Comparison of ENCODE assay signal across 23 cellular contexts in genomic region chr6:20153194-20153593, GRCh38. TPM values are rescaled to one million over a fixed set of nuclear protein-coding genes. Genes with fewer than 3 reads are reported as not detected.
"Had no signal": no experiment of that assay in that cellular context is flagged by ENCODE, and none has a peak within 500 bp of the region (broad histone marks: within the 10 kb centered on the region; RNA-seq: fewer than 3 reads in every experiment).

No MANE protein-coding gene starts in this region.

- H3K4me1 Mint-ChIP-seq: activated CD4-positive, alpha-beta memory T cell treated with anti-CD3 and anti-CD28 coated beads, Interleukin-2, amount 10 ng/mL, durations not matched to agents 7 days and 5 days; activated CD4-positive, alpha-beta T cell treated with anti-CD3 and anti-CD28 coated beads for 36 hours; activated naive CD4-positive, alpha-beta T cell treated with anti-CD3 and anti-CD28 coated beads, Interleukin-2, amount 50 U/mL, for 24 hours had no signal

- H3K36me3 ChIP-seq: breast epithelium had no signal

- H3K27me3 Mint-ChIP-seq: activated CD4-positive, alpha-beta memory T cell treated with anti-CD3 and anti-CD28 coated beads, Interleukin-2, amount 10 ng/mL, durations not matched to agents 7 days and 5 days; activated CD4-positive, alpha-beta T cell treated with anti-CD3 and anti-CD28 coated beads for 36 hours; activated naive CD4-positive, alpha-beta T cell treated with anti-CD3 and anti-CD28 coated beads, Interleukin-2, amount 50 U/mL, for 24 hours had no signal

- H3K4me3 ChIP-seq: breast epithelium, K562 had no signal

- ATAC-seq: activated CD4-positive, alpha-beta T cell treated with anti-CD3 and anti-CD28 coated beads for 36 hours; K562 had no signal

- H3K27ac ChIP-seq: breast epithelium, VCaP had no signal

- H3K9me3 Mint-ChIP-seq: activated CD4-positive, alpha-beta memory T cell treated with anti-CD3 and anti-CD28 coated beads, Interleukin-2, amount 10 ng/mL, durations not matched to agents 7 days and 5 days; activated naive CD4-positive, alpha-beta T cell treated with anti-CD3 and anti-CD28 coated beads, Interleukin-2, amount 50 U/mL, for 24 hours; activated T-helper 1 cell treated with anti-CD3 and anti-CD28 coated beads, Interleukin-12 subunit alpha, Interleukin-12 subunit beta, Interleukin-2, Interleukin-4 antibody, amounts not matched to agents 30 ng/mL and 10 ng/mL and 1 ng/mL, durations not matched to agents 14 hours and 24 hours and 36 hours had no signal

- H3K4me1 ChIP-seq: breast epithelium had no signal

- H3K4me3 Mint-ChIP-seq: activated CD4-positive, alpha-beta memory T cell treated with anti-CD3 and anti-CD28 coated beads, Interleukin-2, amount 10 ng/mL, durations not matched to agents 7 days and 5 days; activated CD4-positive, alpha-beta T cell treated with anti-CD3 and anti-CD28 coated beads for 36 hours; activated naive CD4-positive, alpha-beta T cell treated with anti-CD3 and anti-CD28 coated beads, Interleukin-2, amount 50 U/mL, for 24 hours; activated T-helper 1 cell treated with anti-CD3 and anti-CD28 coated beads, Interleukin-12 subunit alpha, Interleukin-12 subunit beta, Interleukin-2, Interleukin-4 antibody, amounts not matched to agents 30 ng/mL and 10 ng/mL and 1 ng/mL, durations not matched to agents 14 hours and 24 hours and 36 hours had no signal

- DNase-seq: activated CD4-positive, alpha-beta memory T cell treated with anti-CD3 and anti-CD28 coated beads, Interleukin-2, amount 10 ng/mL, durations not matched to agents 7 days and 5 days; activated CD4-positive, alpha-beta T cell treated with anti-CD3 and anti-CD28 coated beads for 36 hours; activated CD4-positive, alpha-beta T cell treated with anti-CD3 and anti-CD28 coated beads, Interleukin-2, amount 50 U/mL, for 1 hour; activated CD8-positive, alpha-beta memory T cell treated with anti-CD3 and anti-CD28 coated beads, Interleukin-2, amount 50 U/mL, for 4 hours; activated effector memory CD4-positive, alpha-beta T cell treated with Interleukin-2 at 50 U/mL for 16 hours; activated naive CD4-positive, alpha-beta T cell; aorta; Karpas-422; MM.1S; NCI-H1105 treated with DMSO at 0.1 percent for 48 hours; NCI-H1436 treated with DMSO at 0.1 percent for 48 hours; NCI-H187 treated with DMSO at 0.1 percent for 48 hours; NCI-H2081 treated with DMSO at 0.1 percent for 48 hours; NCI-H446; NCI-H524; SIG-M5; T-helper 1 cell had no signal

- H3K9me3 ChIP-seq: breast epithelium had no signal

- H3K27me3 ChIP-seq: breast epithelium had no signal

- H3K27ac Mint-ChIP-seq: activated CD4-positive, alpha-beta memory T cell treated with anti-CD3 and anti-CD28 coated beads, Interleukin-2, amount 10 ng/mL, durations not matched to agents 7 days and 5 days; activated CD4-positive, alpha-beta T cell treated with anti-CD3 and anti-CD28 coated beads for 36 hours; activated naive CD4-positive, alpha-beta T cell treated with anti-CD3 and anti-CD28 coated beads, Interleukin-2, amount 50 U/mL, for 24 hours; activated T-helper 1 cell treated with anti-CD3 and anti-CD28 coated beads, Interleukin-12 subunit alpha, Interleukin-12 subunit beta, Interleukin-2, Interleukin-4 antibody, amounts not matched to agents 30 ng/mL and 10 ng/mL and 1 ng/mL, durations not matched to agents 14 hours and 24 hours and 36 hours had no signal

RNA-seq across cellular contexts. Expression of gene MBOAT1, which starts 59.1 kb away (rescaled TPM):
- total RNA-seq: OCI-LY7 had no signal
